11 cellular contexts compared by ENCODE assay signal in the genomic region with DNA sequence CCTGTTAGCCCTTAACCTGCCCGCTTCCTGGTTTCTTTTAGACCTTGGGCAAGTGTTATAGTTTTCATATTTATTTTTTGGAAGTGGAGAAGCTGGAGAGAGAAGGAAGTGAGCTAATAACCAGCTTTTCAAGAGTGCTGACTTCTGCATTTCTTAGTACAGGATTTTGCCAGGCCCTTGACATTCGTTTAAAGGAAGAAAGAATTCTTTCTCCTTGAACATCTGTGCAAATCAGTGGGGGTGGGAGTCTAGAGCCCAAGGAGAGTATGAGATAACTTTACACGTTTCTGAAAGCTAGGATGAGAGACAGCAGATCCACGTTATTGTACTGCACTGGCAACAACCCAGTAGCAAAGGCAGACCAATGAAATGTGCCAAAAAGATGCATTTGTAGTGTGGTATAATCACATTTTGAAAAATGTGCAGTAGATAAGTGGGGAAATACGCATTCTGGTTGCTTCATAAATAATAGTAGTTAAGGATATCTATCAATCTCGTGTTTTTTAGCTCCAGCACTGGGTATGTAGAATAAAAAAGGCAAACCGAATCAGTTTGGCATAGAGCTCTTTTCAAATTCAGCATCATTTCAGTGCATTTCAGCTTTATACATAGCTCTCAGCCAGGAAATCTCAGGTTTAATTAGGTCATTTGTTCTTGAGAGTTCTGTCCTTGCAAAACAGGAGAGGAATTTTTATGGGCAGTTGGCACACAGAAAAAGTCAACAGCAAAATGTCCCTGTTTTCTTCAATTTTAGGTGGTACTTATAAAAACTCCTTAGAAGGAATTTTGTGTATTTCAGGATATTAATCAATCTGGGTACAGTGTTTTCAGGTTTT. TPM values are rescaled to one million over a fixed set of nuclear protein-coding genes. Genes with fewer than 3 reads are reported as not detected.
DNase-seq lines count a peak whose midpoint lies in the region; ATAC-seq and TF ChIP-seq lines count a peak whose summit lies in the region.
"Had no signal": no experiment of that assay in that cellular context is flagged by ENCODE, and none has a peak within 500 bp of the region (broad histone marks: within the 10 kb centered on the region; RNA-seq: fewer than 3 reads in every experiment).

No MANE protein-coding gene starts in this region.

- in situ Hi-C loops in GM13976 (cut with MboI; ENCODE audit: low sequenced_read_pairs, unreplicated experiment) = no loop called here

- no peaks in the 10 kb centered on the region for H3K9me3 Mint-ChIP-seq in stimulated activated effector memory CD8-positive, alpha-beta T cell treated with anti-CD3 and anti-CD28 coated beads, Interleukin-12 subunit alpha, Interleukin-12 subunit beta, amount 100 ng/mL, for 72 hours
- H3K9me3 Mint-ChIP-seq: activated B cell treated with CpG ODN at 0.5 μM for 24 hours had no signal

- H3K4me3 Mint-ChIP-seq in stimulated activated effector memory CD8-positive, alpha-beta T cell treated with anti-CD3 and anti-CD28 coated beads, Interleukin-12 subunit alpha, Interleukin-12 subunit beta, amount 100 ng/mL, for 72 hours = no peak overlapping the region
- H3K4me3 Mint-ChIP-seq: activated B cell treated with CpG ODN at 0.5 μM for 24 hours had no signal

- DNase-seq in AG08395 (ENCODE audit: low spot score) = peak; percentile 28
- peak; percentile 23 for DNase-seq in SW480 (ENCODE audit: low spot score)
- peak; percentile 11 for DNase-seq in globus pallidus (ENCODE audit: low spot score)
- no peak for DNase-seq in omental fat pad (ENCODE audit: low spot score)
- DNase-seq in amniotic stem cell (lab: John Stamatoyannopoulos, UW) = no peak
- no peak for DNase-seq in stimulated activated effector memory CD8-positive, alpha-beta T cell treated with anti-CD3 and anti-CD28 coated beads, Interleukin-12 subunit alpha, Interleukin-12 subunit beta, amount 100 ng/mL, for 72 hours (ENCODE audit: low spot score in 2 of 2)
- DNase-seq in GM13976 (ENCODE audit: low spot score) = no peak
- DNase-seq: activated B cell treated with CpG ODN at 0.5 μM for 24 hours had no signal

- TF ChIP-seq CTCF in omental fat pad (IDR thresholded peaks at IDR 0.05) = no peak
- no peak for TF ChIP-seq CTCF in GM13976 (IDR thresholded peaks at IDR 0.05; ENCODE audit: borderline replicate concordance, control extremely low read depth, extremely low read depth, insufficient read depth, missing control alignments)

- H3K4me1 Mint-ChIP-seq in stimulated activated effector memory CD8-positive, alpha-beta T cell treated with anti-CD3 and anti-CD28 coated beads, Interleukin-12 subunit alpha, Interleukin-12 subunit beta, amount 100 ng/mL, for 72 hours = no peaks in the 10 kb centered on the region
- H3K4me1 Mint-ChIP-seq: activated B cell treated with CpG ODN at 0.5 μM for 24 hours had no signal

- ATAC-seq in omental fat pad (ENCODE audit: low FRiP score) (peak; percentile 22), GM21447 (IDR thresholded peaks at IDR 0.05; ENCODE audit: unreplicated experiment) (no peak)
- ATAC-seq in stimulated activated effector memory CD8-positive, alpha-beta T cell treated with anti-CD3 and anti-CD28 coated beads, Interleukin-12 subunit alpha, Interleukin-12 subunit beta, amount 100 ng/mL, for 72 hours = no peak

- no peaks in the 10 kb centered on the region for H3K36me3 Mint-ChIP-seq in stimulated activated effector memory CD8-positive, alpha-beta T cell treated with anti-CD3 and anti-CD28 coated beads, Interleukin-12 subunit alpha, Interleukin-12 subunit beta, amount 100 ng/mL, for 72 hours

- no peak overlapping the region for H3K27ac Mint-ChIP-seq in stimulated activated effector memory CD8-positive, alpha-beta T cell treated with anti-CD3 and anti-CD28 coated beads, Interleukin-12 subunit alpha, Interleukin-12 subunit beta, amount 100 ng/mL, for 72 hours
- H3K27ac Mint-ChIP-seq: activated B cell treated with CpG ODN at 0.5 μM for 24 hours had no signal

RNA-seq across cellular contexts. Expression of gene RNF113B, which starts 4.3 kb away (rescaled TPM):
- not detected for total RNA-seq in omental fat pad
- total RNA-seq: activated B cell treated with CpG ODN at 0.5 μM for 24 hours, dermis microvascular lymphatic vessel endothelial cell, occipital lobe had no signal

RNA-seq across cellular contexts. Expression of gene FARP1, which starts 29.9 kb away (rescaled TPM):
- total RNA-seq in omental fat pad = 10 to 100 TPM; 13.7 to 38.9 (median 30.2) TPM

Comparison
In these comparisons a context has a peak if more than half of its experiments do, and no peak if none do; other contexts are left out.
1. DNase-seq: peak in AG08395 (single experiment), SW480 (single experiment) and globus pallidus (single experiment); none in omental fat pad (single experiment), amniotic stem cell (single experiment), stimulated activated effector memory CD8-positive, alpha-beta T cell treated with anti-CD3 and anti-CD28 coated beads, Interleukin-12 subunit alpha, Interleukin-12 subunit beta, amount 100 ng/mL, for 72 hours (0 of 2) and GM13976 (single experiment).